ENCODE assay signal across 8 cellular contexts in the genomic region with DNA sequence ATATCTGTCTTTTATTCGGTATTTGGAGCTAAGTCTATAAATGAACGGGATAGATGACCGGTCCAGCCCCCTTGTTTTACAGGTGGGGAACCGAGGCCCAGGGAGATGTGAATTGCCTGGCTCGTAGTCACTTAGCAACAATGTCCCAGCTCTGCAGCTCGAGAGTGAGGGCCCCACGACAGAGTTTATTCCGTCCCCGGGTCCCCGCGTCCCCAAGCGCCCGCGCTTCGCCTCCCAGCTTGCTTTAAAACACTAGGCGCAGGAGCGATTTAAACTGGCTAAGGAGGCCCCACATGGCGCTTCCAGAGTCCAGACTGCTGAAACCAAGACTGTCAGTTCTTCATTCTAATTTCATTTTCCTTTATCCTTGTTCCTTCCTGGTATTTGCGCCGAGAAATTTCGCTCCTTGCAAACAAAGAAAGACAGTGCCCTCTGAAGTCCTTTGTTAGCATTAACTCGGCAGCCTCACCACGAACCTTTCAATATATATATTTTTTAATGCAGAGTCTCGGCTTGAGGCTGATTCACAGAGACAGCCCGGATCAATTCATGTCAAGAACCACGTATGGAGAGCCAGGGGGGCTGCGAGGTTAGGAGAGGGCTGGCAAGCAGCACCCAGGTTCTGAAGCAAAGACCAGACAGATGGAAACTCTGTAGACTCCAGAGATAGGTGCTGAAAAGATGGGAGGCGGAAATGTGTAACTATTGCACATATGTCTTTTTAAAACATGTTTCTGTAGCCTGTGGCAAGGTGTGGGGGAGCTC. TPM values are rescaled to one million over a fixed set of nuclear protein-coding genes. Genes with fewer than 3 reads are reported as not detected.
DNase-seq lines count a peak whose midpoint lies in the region; ATAC-seq, FAIRE-seq and TF ChIP-seq lines count a peak whose summit lies in the region.

No MANE protein-coding gene starts in this region.

- peak overlapping the region; percentile 68 for H3K4me3 ChIP-seq in A673 (ENCODE audit: low read depth, low read length, poor library complexity, severe bottlenecking)
- peak overlapping the region; percentile 94 for H3K4me3 ChIP-seq in GM06990 (replicated peaks; ENCODE audit: low read depth, low read length)
- peak overlapping the region; percentile 94 for H3K4me3 ChIP-seq in osteoblast (ENCODE audit: insufficient read depth, low read length)

- no peaks in the 10 kb centered on the region for H3K36me3 ChIP-seq in A673 (ENCODE audit: insufficient read depth, low read length, poor library complexity, severe bottlenecking)
- H3K36me3 ChIP-seq in GM06990 (ENCODE audit: control insufficient read depth, insufficient read depth, low read length), result no peaks in the 10 kb centered on the region
- H3K36me3 ChIP-seq in osteoblast (ENCODE audit: insufficient read depth, low read length), result peaks cover 11% of the 10 kb centered on the region

- ATAC-seq in Right ventricle myocardium superior (ENCODE audit: poor library complexity), result peak; percentile 28

- H4K20me1 ChIP-seq in osteoblast (ENCODE audit: insufficient read depth, low read length), result peaks cover 27% of the 10 kb centered on the region

- H3K27me3 ChIP-seq in A673 (replicated peaks; ENCODE audit: insufficient read depth, low read depth, low read length, poor library complexity) (no peaks in the 10 kb centered on the region), GM06990 (replicated peaks; ENCODE audit: control insufficient read depth, insufficient read depth, low read length) (no peaks in the 10 kb centered on the region), osteoblast (ENCODE audit: insufficient read depth, low read length) (no peaks in the 10 kb centered on the region)

- intact Hi-C loops in A673 (cut with micrococcal nuclease; ENCODE audit: unreplicated experiment), result loop anchor here (1.0 to 10.0 kb wide), 10 partner anchors 99 to 1051 kb away; no protein-coding TSS in a partner anchor
- intact Hi-C loops in Right ventricle myocardium superior (cut with DNase I), result no loop called here
- intact Hi-C loops in posterior vena cava (cut with DNase I), result loop anchor here in 1 of 2 donors (5.0 kb wide), 1 partner anchor 610 kb away; no protein-coding TSS in a partner anchor

- H3K79me2 ChIP-seq in osteoblast (ENCODE audit: insufficient read depth, low read length), result peaks cover 33% of the 10 kb centered on the region

- peak; percentile 78 for TF ChIP-seq CTCF in A673 (conservative IDR thresholded peaks at IDR 0.05; ENCODE audit: low read depth, low read length)
- peak; percentile 52 for TF ChIP-seq CTCF in GM06990 (IDR thresholded peaks at IDR 0.05; ENCODE audit: insufficient read depth, low read length, poor library complexity, severe bottlenecking)
- TF ChIP-seq CTCF in osteoblast (IDR thresholded peaks at IDR 0.05; ENCODE audit: extremely low read depth, low read depth, low read length), result peak; percentile 77

- no peak for FAIRE-seq in frontal cortex (lab: Jason Lieb, UNC)

- peak overlapping the region; percentile 95 for H3K4me2 ChIP-seq in osteoblast (ENCODE audit: insufficient read depth, low read length)

- CTCF ChIA-PET in A673 (lab: Charles Lee), result interaction anchor here (0.7 kb wide), 1 partner anchor 429 kb away, joined by 3 read pairs; no protein-coding TSS in a partner anchor

- no peaks in the 10 kb centered on the region for H3K9me3 ChIP-seq in A673 (ENCODE audit: low read depth, low read length, poor library complexity, severe bottlenecking)
- H3K9me3 ChIP-seq in osteoblast (ENCODE audit: low read depth, low read length), result no peaks in the 10 kb centered on the region

- H3K27ac ChIP-seq in A673 (ENCODE audit: low read depth, low read length, poor library complexity, severe bottlenecking) (no peak overlapping the region), osteoblast (ENCODE audit: low read depth, low read length) (peak overlapping the region; percentile 86)

- POLR2A ChIA-PET in A673 (lab: Charles Lee; ENCODE audit: low non-redundant PET), result no interaction called here

- peak; percentile 89 for DNase-seq in A673 (ENCODE audit: low spot score)
- DNase-seq in GM06990 (ENCODE audit: extremely low read depth, insufficient read length), result peak; percentile 47
- peak; percentile 69 for DNase-seq in NCI-H526 treated with DMSO at 0.1 percent for 48 hours (lab: John Stamatoyannopoulos, UW)
- peak; percentile 24 for DNase-seq in activated naive CD4-positive, alpha-beta T cell treated with anti-CD3 and anti-CD28 coated beads, Interleukin-2, amount 50 U/mL, for 16 hours
- peak; percentile 50 for DNase-seq in Right ventricle myocardium superior
- peak; percentile 43 for DNase-seq in osteoblast (ENCODE audit: insufficient read length, low spot score, missing footprints)
- no peak for DNase-seq in frontal cortex (ENCODE audit: low spot score in 2 of 2)
- DNase-seq in posterior vena cava (ENCODE audit: low spot score), result no peak

- H3K4me1 ChIP-seq in A673 (ENCODE audit: insufficient read depth, low read length, poor library complexity, severe bottlenecking) (peaks cover 28% of the 10 kb centered on the region), osteoblast (ENCODE audit: insufficient read depth, low read length) (peaks cover 47% of the 10 kb centered on the region)

- peak overlapping the region; percentile 75 for H2AFZ ChIP-seq in osteoblast (ENCODE audit: low read length)

- no TSS peak for BruUV-seq in A673 (replicated peaks; lab: Mats Ljungman, UMichigan)

RNA-seq across cellular contexts. Expression of a gene that starts 1.4 kb away (rescaled TPM):
- total RNA-seq in A673 (2021) (6.3 and 7.9 TPM in 2 replicates), Right ventricle myocardium superior (2.3 TPM), osteoblast (86.0 and 109 TPM in 2 replicates), frontal cortex (1,653 TPM), posterior vena cava (10 to 100 TPM; 12.4 to 12.7 TPM)

RNA-seq across cellular contexts. Expression of a gene that starts 43.1 kb away (rescaled TPM):
- total RNA-seq in A673 (2021) (65.3 TPM in 2 replicates), Right ventricle myocardium superior (83.6 TPM), osteoblast (267 and 313 TPM in 2 replicates), frontal cortex (29.8 TPM), posterior vena cava (100 to 1,000 TPM; 156 to 209 TPM)

Comparison
In these comparisons a context has a peak if more than half of its experiments do, and no peak if none do; other contexts are left out.
1. DNase-seq: peak in A673 (single experiment), GM06990 (single experiment), NCI-H526 treated with DMSO at 0.1 percent for 48 hours (single experiment), activated naive CD4-positive, alpha-beta T cell treated with anti-CD3 and anti-CD28 coated beads, Interleukin-2, amount 50 U/mL, for 16 hours (single experiment), Right ventricle myocardium superior (single experiment) and osteoblast (single experiment); none in frontal cortex (0 of 2) and posterior vena cava (single experiment).
2. RNA of a gene that starts 1.4 kb away (total RNA-seq): 1,653 TPM in frontal cortex (single experiment); 86.0 to 109 TPM in osteoblast, 12.4 to 12.7 TPM in posterior vena cava, 6.3 to 7.9 TPM in A673 and 2.3 TPM in Right ventricle myocardium superior (single experiment); every median in the first group is over 10 times any median in the second.
3. Peak in every context shown above with its lines, with median percentiles within 50 percentile points of each other: H3K4me3 ChIP-seq and CTCF ChIP-seq.